ENCODE assay signal across 13 cellular contexts in genomic region chr7:27840314-27840713, GRCh38.
DNase-seq lines count a peak whose midpoint lies in the region; ATAC-seq and TF ChIP-seq lines count a peak whose summit lies in the region.
"Had no signal": no experiment of that assay in that cellular context is flagged by ENCODE, and none has a peak within 500 bp of the region (broad histone marks: within the 10 kb centered on the region; RNA-seq: fewer than 3 reads in every experiment).

No MANE protein-coding gene starts in this region.

- in situ Hi-C loops in G401 (cut with HindIII; ENCODE audit: low sequenced_read_pairs), result no loop called here

- no peaks in the 10 kb centered on the region for H3K9me3 Mint-ChIP-seq in activated CD4-positive, alpha-beta T cell treated with anti-CD3 and anti-CD28 coated beads, Interleukin-2, amount 10 ng/mL, durations not matched to agents 7 days and 5 days
- H3K9me3 Mint-ChIP-seq in activated T-cell treated with anti-CD3 and anti-CD28 coated beads, Interleukin-2, amount 50 U/mL, for 4 hours, result no peaks in the 10 kb centered on the region
- no peaks in the 10 kb centered on the region for H3K9me3 Mint-ChIP-seq in naive thymus-derived CD8-positive, alpha-beta T cell
- H3K9me3 Mint-ChIP-seq in stimulated activated memory B cell treated with anti-CD40 and anti-IgM and Interleukin-4, amounts not matched to agents 10 μg/mL and 1 μg/mL and 100 μg/mL, for 72 hours, result no peaks in the 10 kb centered on the region
- H3K9me3 Mint-ChIP-seq: WTC11 had no signal

- H3K27me3 ChIP-seq in BE2C, result no peaks in the 10 kb centered on the region
- H3K27me3 ChIP-seq: Peyer's patch had no signal

- POLR2A ChIA-PET in activated CD4-positive, alpha-beta T cell treated with anti-CD3 and anti-CD28 coated beads, Interleukin-2, amount 10 ng/mL, durations not matched to agents 7 days and 5 days (lab: Charles Lee), result no interaction called here
- POLR2A ChIA-PET in naive thymus-derived CD8-positive, alpha-beta T cell (lab: Charles Lee), result no interaction called here

- no peak overlapping the region for H3K4me3 Mint-ChIP-seq in activated CD4-positive, alpha-beta T cell treated with anti-CD3 and anti-CD28 coated beads, Interleukin-2, amount 10 ng/mL, durations not matched to agents 7 days and 5 days
- no peak overlapping the region for H3K4me3 Mint-ChIP-seq in activated T-cell treated with anti-CD3 and anti-CD28 coated beads, Interleukin-2, amount 50 U/mL, for 4 hours
- H3K4me3 Mint-ChIP-seq in naive thymus-derived CD8-positive, alpha-beta T cell, result peak overlapping the region in 2 of 10 donors; percentile 15 to 74
- H3K4me3 Mint-ChIP-seq in stimulated activated memory B cell treated with anti-CD40 and anti-IgM and Interleukin-4, amounts not matched to agents 10 μg/mL and 1 μg/mL and 100 μg/mL, for 72 hours, result no peak overlapping the region
- H3K4me3 Mint-ChIP-seq: WTC11 had no signal

- no peak overlapping the region for H3K4me3 ChIP-seq in BE2C (ENCODE audit: low read depth, low read length)
- H3K4me3 ChIP-seq: Peyer's patch had no signal

- peaks cover 6% of the 10 kb centered on the region for H3K4me1 Mint-ChIP-seq in activated CD4-positive, alpha-beta T cell treated with anti-CD3 and anti-CD28 coated beads, Interleukin-2, amount 10 ng/mL, durations not matched to agents 7 days and 5 days
- peaks cover 14% of the 10 kb centered on the region for H3K4me1 Mint-ChIP-seq in activated T-cell treated with anti-CD3 and anti-CD28 coated beads, Interleukin-2, amount 50 U/mL, for 4 hours (ENCODE audit: low read depth)
- H3K4me1 Mint-ChIP-seq in naive thymus-derived CD8-positive, alpha-beta T cell, result peaks cover 11 to 20% (median 16%) of the 10 kb centered on the region in 4 donors
- H3K4me1 Mint-ChIP-seq in stimulated activated memory B cell treated with anti-CD40 and anti-IgM and Interleukin-4, amounts not matched to agents 10 μg/mL and 1 μg/mL and 100 μg/mL, for 72 hours, result peaks cover 12% of the 10 kb centered on the region

- peak; percentile 75 to 84 for ATAC-seq in activated T-cell treated with anti-CD3 and anti-CD28 coated beads, Interleukin-2, amount 50 U/mL, for 4 hours
- ATAC-seq in naive thymus-derived CD8-positive, alpha-beta T cell, result peak; percentile 75 to 93
- ATAC-seq in stimulated activated memory B cell treated with anti-CD40 and anti-IgM and Interleukin-4, amounts not matched to agents 10 μg/mL and 1 μg/mL and 100 μg/mL, for 72 hours, result peak; percentile 57
- no peak for ATAC-seq in GM19452 (IDR thresholded peaks at IDR 0.05; ENCODE audit: unreplicated experiment)
- ATAC-seq: WTC11 had no signal

- H3K27me3 Mint-ChIP-seq in activated CD4-positive, alpha-beta T cell treated with anti-CD3 and anti-CD28 coated beads, Interleukin-2, amount 10 ng/mL, durations not matched to agents 7 days and 5 days, result no peaks in the 10 kb centered on the region
- no peaks in the 10 kb centered on the region for H3K27me3 Mint-ChIP-seq in activated T-cell treated with anti-CD3 and anti-CD28 coated beads, Interleukin-2, amount 50 U/mL, for 4 hours (ENCODE audit: low read depth)
- H3K27me3 Mint-ChIP-seq in naive thymus-derived CD8-positive, alpha-beta T cell, result no peaks in the 10 kb centered on the region
- no peaks in the 10 kb centered on the region for H3K27me3 Mint-ChIP-seq in stimulated activated memory B cell treated with anti-CD40 and anti-IgM and Interleukin-4, amounts not matched to agents 10 μg/mL and 1 μg/mL and 100 μg/mL, for 72 hours

- peak; percentile 44 to 45 for DNase-seq in activated CD4-positive, alpha-beta T cell treated with anti-CD3 and anti-CD28 coated beads for 4 hours
- no peak for DNase-seq in activated CD4-positive, alpha-beta T cell treated with anti-CD3 and anti-CD28 coated beads, Interleukin-2, amount 10 ng/mL, durations not matched to agents 7 days and 5 days
- peak; percentile 31 for DNase-seq in activated T-cell treated with anti-CD3 and anti-CD28 coated beads, Interleukin-2, amount 50 U/mL, for 4 hours
- peak in 4 of 10 donors; percentile 20 to 45 (median 34) for DNase-seq in naive thymus-derived CD8-positive, alpha-beta T cell
- no peak for DNase-seq in G401 (ENCODE audit: low spot score)
- DNase-seq in BE2C, result no peak
- DNase-seq: mesenchymal stem cell, NCI-H187 treated with DMSO at 0.1 percent for 48 hours, NCI-H526, Peyer's patch had no signal

- no peaks in the 10 kb centered on the region for H3K9me3 ChIP-seq in BE2C
- H3K9me3 ChIP-seq: Peyer's patch had no signal

- no peak overlapping the region for H3K27ac Mint-ChIP-seq in activated CD4-positive, alpha-beta T cell treated with anti-CD3 and anti-CD28 coated beads, Interleukin-2, amount 10 ng/mL, durations not matched to agents 7 days and 5 days
- peak overlapping the region in 7 of 10 donors; percentile 34 to 77 (median 45) for H3K27ac Mint-ChIP-seq in naive thymus-derived CD8-positive, alpha-beta T cell
- H3K27ac Mint-ChIP-seq in stimulated activated memory B cell treated with anti-CD40 and anti-IgM and Interleukin-4, amounts not matched to agents 10 μg/mL and 1 μg/mL and 100 μg/mL, for 72 hours, result no peak overlapping the region
- H3K27ac Mint-ChIP-seq: WTC11 had no signal

- CTCF ChIA-PET in activated CD4-positive, alpha-beta T cell treated with anti-CD3 and anti-CD28 coated beads, Interleukin-2, amount 10 ng/mL, durations not matched to agents 7 days and 5 days (lab: Charles Lee), result interaction anchor here (1.0 kb wide), 1 partner anchor 14 kb away, joined by 3 read pairs; no protein-coding TSS in a partner anchor

- H3K4me1 ChIP-seq in BE2C, result no peaks in the 10 kb centered on the region
- H3K4me1 ChIP-seq: Peyer's patch had no signal

- H3K36me3 Mint-ChIP-seq in activated CD4-positive, alpha-beta T cell treated with anti-CD3 and anti-CD28 coated beads, Interleukin-2, amount 10 ng/mL, durations not matched to agents 7 days and 5 days (ENCODE audit: low read depth), result peaks cover 2% of the 10 kb centered on the region
- H3K36me3 Mint-ChIP-seq in activated T-cell treated with anti-CD3 and anti-CD28 coated beads, Interleukin-2, amount 50 U/mL, for 4 hours (ENCODE audit: insufficient read depth), result peaks cover 17% of the 10 kb centered on the region
- H3K36me3 Mint-ChIP-seq in naive thymus-derived CD8-positive, alpha-beta T cell, result peaks cover 0 to 4% (median 0%) of the 10 kb centered on the region in 3 donors
- peaks cover 44% of the 10 kb centered on the region for H3K36me3 Mint-ChIP-seq in stimulated activated memory B cell treated with anti-CD40 and anti-IgM and Interleukin-4, amounts not matched to agents 10 μg/mL and 1 μg/mL and 100 μg/mL, for 72 hours

- no peak for TF ChIP-seq CTCF in BE2C (IDR thresholded peaks at IDR 0.05; ENCODE audit: low read depth, low read length)

- peaks cover 29% of the 10 kb centered on the region for H3K36me3 ChIP-seq in BE2C
- H3K36me3 ChIP-seq: Peyer's patch had no signal

Comparison
In these comparisons a context has a peak if more than half of its experiments do, and no peak if none do; other contexts are left out.
1. DNase-seq: peak in activated CD4-positive, alpha-beta T cell treated with anti-CD3 and anti-CD28 coated beads for 4 hours (2 of 2) and activated T-cell treated with anti-CD3 and anti-CD28 coated beads, Interleukin-2, amount 50 U/mL, for 4 hours (single experiment); none in activated CD4-positive, alpha-beta T cell treated with anti-CD3 and anti-CD28 coated beads, Interleukin-2, amount 10 ng/mL, durations not matched to agents 7 days and 5 days (single experiment), G401 (single experiment) and BE2C (single experiment).
2. H3K27ac Mint-ChIP-seq: peak in naive thymus-derived CD8-positive, alpha-beta T cell (7 of 10); none in activated CD4-positive, alpha-beta T cell treated with anti-CD3 and anti-CD28 coated beads, Interleukin-2, amount 10 ng/mL, durations not matched to agents 7 days and 5 days (single experiment) and stimulated activated memory B cell treated with anti-CD40 and anti-IgM and Interleukin-4, amounts not matched to agents 10 μg/mL and 1 μg/mL and 100 μg/mL, for 72 hours (single experiment).